In genomic region chr5:83721878-83722779, GRCh38 we compare ENCODE assay signal across 8 cellular contexts. TPM values are rescaled to one million over a fixed set of nuclear protein-coding genes. Genes with fewer than 3 reads are reported as not detected.
A peak's percentile ranks its signal among the peaks of the same experiment; 100 is the strongest.
DNase-seq lines count a peak whose midpoint lies in the region; ATAC-seq and TF ChIP-seq lines count a peak whose summit lies in the region.

No MANE protein-coding gene starts in this region.

- no peaks in the 10 kb centered on the region for H3K36me3 Mint-ChIP-seq in T-helper 2 cell treated with Interferon-gamma antibody and Interleukin-4, amounts not matched to agents 5 μg/mL and 100 μg/mL, for 36 hours (ENCODE audit: low read depth)
- H3K36me3 Mint-ChIP-seq in activated T-helper 1 cell treated with anti-CD3 and anti-CD28 coated beads, Interleukin-12 subunit alpha, Interleukin-12 subunit beta, Interleukin-2, Interleukin-4 antibody, amounts not matched to agents 30 ng/mL and 10 ng/mL and 1 ng/mL, durations not matched to agents 14 hours and 24 hours and 36 hours (ENCODE audit: low read depth), result peaks cover 2% of the 10 kb centered on the region

- H3K9me2 ChIP-seq in HCT116 (ENCODE audit: insufficient read depth), result no peaks in the 10 kb centered on the region

- H3K36me3 ChIP-seq in HCT116 (ENCODE audit: control insufficient read depth in 1 of 2, insufficient read depth in 2 of 2, low read length in 2 of 2), result no peaks in the 10 kb centered on the region

- peak overlapping the region; percentile 96 for H2AFZ ChIP-seq in HCT116 (ENCODE audit: low read depth, low read length, poor library complexity, severe bottlenecking)

- peaks cover 11 to 26% of the 10 kb centered on the region in 2 experiments; a peak in 3 of 4 replicates for H3K4me1 ChIP-seq in HCT116 (ENCODE audit: control insufficient read depth in 1 of 2, insufficient read depth in 2 of 2, low read length in 2 of 2)

- peak; percentile 86 for ATAC-seq in HCT116

- H3K27ac ChIP-seq in HCT116 (ENCODE audit: low read depth, low read length), result peak overlapping the region; percentile 47

- H3K9ac ChIP-seq in HCT116 (ENCODE audit: low read length), result peak overlapping the region; percentile 56

- H3K4me1 Mint-ChIP-seq in T-helper 2 cell treated with Interferon-gamma antibody and Interleukin-4, amounts not matched to agents 5 μg/mL and 100 μg/mL, for 36 hours (ENCODE audit: low read depth), result no peaks in the 10 kb centered on the region
- no peaks in the 10 kb centered on the region for H3K4me1 Mint-ChIP-seq in activated T-helper 1 cell treated with anti-CD3 and anti-CD28 coated beads, Interleukin-12 subunit alpha, Interleukin-12 subunit beta, Interleukin-2, Interleukin-4 antibody, amounts not matched to agents 30 ng/mL and 10 ng/mL and 1 ng/mL, durations not matched to agents 14 hours and 24 hours and 36 hours (ENCODE audit: low read depth)

- H3K27ac Mint-ChIP-seq in T-helper 2 cell treated with Interferon-gamma antibody and Interleukin-4, amounts not matched to agents 5 μg/mL and 100 μg/mL, for 36 hours, result no peak overlapping the region
- no peak overlapping the region for H3K27ac Mint-ChIP-seq in activated T-helper 1 cell treated with anti-CD3 and anti-CD28 coated beads, Interleukin-12 subunit alpha, Interleukin-12 subunit beta, Interleukin-2, Interleukin-4 antibody, amounts not matched to agents 30 ng/mL and 10 ng/mL and 1 ng/mL, durations not matched to agents 14 hours and 24 hours and 36 hours

- TF ChIP-seq RAD21 in HCT116 (IDR thresholded peaks at IDR 0.05; ENCODE audit: low read depth), result peak; percentile 89

- DNase-seq in T-helper 2 cell treated with Interferon-gamma antibody and Interleukin-4, amounts not matched to agents 5 μg/mL and 100 μg/mL, for 36 hours (ENCODE audit: low spot score), result no peak
- no peak for DNase-seq in T-helper 2 cell
- DNase-seq in HCT116 (ENCODE audit: low read depth, low spot score), result peak; percentile 66
- DNase-seq in NCI-H1930 (lab: John Stamatoyannopoulos, UW), result peak; percentile 33 to 44
- no peak for DNase-seq in activated T-helper 1 cell treated with anti-CD3 and anti-CD28 coated beads, Interleukin-12 subunit alpha, Interleukin-12 subunit beta, Interleukin-2, Interleukin-4 antibody, amounts not matched to agents 30 ng/mL and 10 ng/mL and 1 ng/mL, durations not matched to agents 14 hours and 24 hours and 36 hours (ENCODE audit: low spot score)
- DNase-seq in head of caudate nucleus, result peak; percentile 58 to 92 (median 82)
- DNase-seq in occipital lobe (lab: John Stamatoyannopoulos, UW), result peak; percentile 73
- no peak for DNase-seq in SIG-M5 treated with dmso at 0.1 percent for 504 hours (lab: John Stamatoyannopoulos, UW; ENCODE audit: unreplicated experiment)

- POLR2A ChIA-PET in HCT116 (lab: Charles Lee), result no interaction called here

- no peaks in the 10 kb centered on the region for H3K9me3 Mint-ChIP-seq in T-helper 2 cell treated with Interferon-gamma antibody and Interleukin-4, amounts not matched to agents 5 μg/mL and 100 μg/mL, for 36 hours
- no peaks in the 10 kb centered on the region for H3K9me3 Mint-ChIP-seq in activated T-helper 1 cell treated with anti-CD3 and anti-CD28 coated beads, Interleukin-12 subunit alpha, Interleukin-12 subunit beta, Interleukin-2, Interleukin-4 antibody, amounts not matched to agents 30 ng/mL and 10 ng/mL and 1 ng/mL, durations not matched to agents 14 hours and 24 hours and 36 hours

- CTCF ChIA-PET in HCT116 (lab: Charles Lee), result interaction anchor here (2.1 kb wide), 1 partner anchor 10 kb away, joined by 8 read pairs; no protein-coding TSS in a partner anchor

- no peaks in the 10 kb centered on the region for H4K20me1 ChIP-seq in HCT116 (ENCODE audit: insufficient read depth)

- peaks cover 45% of the 10 kb centered on the region for H3K27me3 Mint-ChIP-seq in T-helper 2 cell treated with Interferon-gamma antibody and Interleukin-4, amounts not matched to agents 5 μg/mL and 100 μg/mL, for 36 hours (ENCODE audit: low read depth)
- peaks cover 55% of the 10 kb centered on the region for H3K27me3 Mint-ChIP-seq in activated T-helper 1 cell treated with anti-CD3 and anti-CD28 coated beads, Interleukin-12 subunit alpha, Interleukin-12 subunit beta, Interleukin-2, Interleukin-4 antibody, amounts not matched to agents 30 ng/mL and 10 ng/mL and 1 ng/mL, durations not matched to agents 14 hours and 24 hours and 36 hours (ENCODE audit: insufficient read depth)

- peak overlapping the region; percentile 54 for H3K4me3 Mint-ChIP-seq in T-helper 2 cell treated with Interferon-gamma antibody and Interleukin-4, amounts not matched to agents 5 μg/mL and 100 μg/mL, for 36 hours
- peak overlapping the region; percentile 64 for H3K4me3 Mint-ChIP-seq in activated T-helper 1 cell treated with anti-CD3 and anti-CD28 coated beads, Interleukin-12 subunit alpha, Interleukin-12 subunit beta, Interleukin-2, Interleukin-4 antibody, amounts not matched to agents 30 ng/mL and 10 ng/mL and 1 ng/mL, durations not matched to agents 14 hours and 24 hours and 36 hours

- H3K79me2 ChIP-seq in HCT116 (ENCODE audit: insufficient read depth, low read length), result no peaks in the 10 kb centered on the region

- intact Hi-C loops in HCT116 (cut with micrococcal nuclease), result loop anchor here (2.0 kb wide), 1 partner anchor 533 kb away; no protein-coding TSS in a partner anchor
- intact Hi-C loops in activated T-helper 1 cell treated with anti-CD3 and anti-CD28 coated beads, Interleukin-12 subunit alpha, Interleukin-12 subunit beta, Interleukin-2, Interleukin-4 antibody, amounts not matched to agents 30 ng/mL and 10 ng/mL and 1 ng/mL, durations not matched to agents 14 hours and 24 hours and 36 hours (cut with micrococcal nuclease), result no loop called here
- intact Hi-C loops in head of caudate nucleus (cut with DNase I), result no loop called here

- TF ChIP-seq POLR2A in HCT116 (IDR thresholded peaks at IDR 0.05; ENCODE audit: borderline replicate concordance, extremely low read depth, insufficient read depth, insufficient read length), result no peak

- H3K4me3 ChIP-seq in HCT116 (replicated peaks in 1 of 2; ENCODE audit: low read depth in 1 of 2, low read length in 2 of 2), result peak overlapping the region; percentile 52 to 60

- H3K4me2 ChIP-seq in HCT116 (ENCODE audit: low read length), result peak overlapping the region; percentile 86

- peak; percentile 34 to 82 (median 58) for TF ChIP-seq CTCF in HCT116 (IDR thresholded peaks at IDR 0.05 in 2 of 3, conservative IDR thresholded peaks at IDR 0.05 in 1 of 3; ENCODE audit: borderline replicate concordance in 1 of 3, insufficient read depth in 1 of 3, low read depth in 2 of 3, low read length in 2 of 3)

- RAD21 ChIA-PET in HCT116 (lab: Charles Lee; ENCODE audit: low non-redundant PET in 1 of 2, low total read pairs in 2 of 2, uncharacterized antibody in 2 of 2, unreplicated experiment in 2 of 2), result interaction anchor here in 1 of 2 experiments (0.7 kb wide), 1 partner anchor 75 kb away, joined by 4 read pairs; no protein-coding TSS in a partner anchor

- no peaks in the 10 kb centered on the region for H3K27me3 ChIP-seq in HCT116 (ENCODE audit: insufficient read depth, low read length)

- H3K9me3 ChIP-seq in HCT116 (ENCODE audit: control insufficient read depth in 1 of 2, insufficient read depth in 1 of 2, low read depth in 1 of 2, low read length in 2 of 2), result no peaks in the 10 kb centered on the region

- no TSS peak for BruUV-seq in HCT116 (replicated peaks; lab: Mats Ljungman, UMichigan)

TF ChIP-seq in HCT116, 20 proteins besides CTCF, POLR2A, EP300 and RAD21:
- TF ChIP-seq CBX3 (IDR thresholded peaks at IDR 0.05; ENCODE audit: low read depth) (peak; percentile 79), YY1 (IDR thresholded peaks at IDR 0.05; ENCODE audit: extremely low read depth, insufficient replicate concordance, low read depth, low read length) (no peak), SIN3A (IDR thresholded peaks at IDR 0.05; ENCODE audit: low read depth) (peak; percentile 32; the same call in 1 of the 2 replicates), TCF7L2 (IDR thresholded peaks at IDR 0.05; ENCODE audit: borderline replicate concordance, extremely low read depth, insufficient read depth, insufficient read length) (peak; percentile 57), POLR2AphosphoS5 (IDR thresholded peaks at IDR 0.05; ENCODE audit: low read depth, low read length) (peak; percentile 42), ATF3 (IDR thresholded peaks at IDR 0.05) (no peak), ZFX (IDR thresholded peaks at IDR 0.05) (peak; percentile 76)
- TF ChIP-seq, protein P1, sequence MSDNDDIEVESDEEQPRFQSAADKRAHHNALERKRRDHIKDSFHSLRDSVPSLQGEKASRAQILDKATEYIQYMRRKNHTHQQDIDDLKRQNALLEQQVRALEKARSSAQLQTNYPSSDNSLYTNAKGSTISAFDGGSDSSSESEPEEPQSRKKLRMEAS (IDR thresholded peaks at IDR 0.05), result peak; percentile 67

RNA-seq across cellular contexts. Expression of gene HAPLN1, which starts 1.5 kb away (rescaled TPM):
- 0.05 TPM for total RNA-seq in HCT116 (2021; ENCODE audit: unreplicated experiment)
- 0.09 TPM in 1 of 2 replicates, not detected in the other for polyA plus RNA-seq in HCT116 (2012)
- not detected in 2 replicates for total RNA-seq in activated T-helper 1 cell treated with anti-CD3 and anti-CD28 coated beads, Interleukin-12 subunit alpha, Interleukin-12 subunit beta, Interleukin-2, Interleukin-4 antibody, amounts not matched to agents 30 ng/mL and 10 ng/mL and 1 ng/mL, durations not matched to agents 14 hours and 24 hours and 36 hours
- 15.1 TPM for total RNA-seq in occipital lobe

Comparison
In these comparisons a context has a peak if more than half of its experiments do, and no peak if none do; other contexts are left out.
1. DNase-seq: peak in HCT116 (single experiment), NCI-H1930 (2 of 2), head of caudate nucleus (42 of 42) and occipital lobe (single experiment); none in T-helper 2 cell treated with Interferon-gamma antibody and Interleukin-4, amounts not matched to agents 5 μg/mL and 100 μg/mL, for 36 hours (single experiment), T-helper 2 cell (0 of 5), activated T-helper 1 cell treated with anti-CD3 and anti-CD28 coated beads, Interleukin-12 subunit alpha, Interleukin-12 subunit beta, Interleukin-2, Interleukin-4 antibody, amounts not matched to agents 30 ng/mL and 10 ng/mL and 1 ng/mL, durations not matched to agents 14 hours and 24 hours and 36 hours (single experiment) and SIG-M5 treated with dmso at 0.1 percent for 504 hours (single experiment).
2. RNA of gene HAPLN1, which starts 1.5 kb away (total RNA-seq): 15.1 TPM in occipital lobe (single experiment); 0.05 TPM in HCT116 (single experiment) and not detected in activated T-helper 1 cell treated with anti-CD3 and anti-CD28 coated beads, Interleukin-12 subunit alpha, Interleukin-12 subunit beta, Interleukin-2, Interleukin-4 antibody, amounts not matched to agents 30 ng/mL and 10 ng/mL and 1 ng/mL, durations not matched to agents 14 hours and 24 hours and 36 hours; every median in the first group is over 10 times any median in the second.